ENCODE assay signal across 20 cellular contexts in genomic region chr6:38445912-38446311, GRCh38.
A peak's percentile ranks its signal among the peaks of the same experiment; 100 is the strongest.
DNase-seq lines count a peak whose midpoint lies in the region; ATAC-seq, FAIRE-seq and TF ChIP-seq lines count a peak whose summit lies in the region.
"Had no signal": no experiment of that assay in that cellular context is flagged by ENCODE, and none has a peak within 500 bp of the region (broad histone marks: within the 10 kb centered on the region; RNA-seq: fewer than 3 reads in every experiment).

No MANE protein-coding gene starts in this region.

- 88% methylated on average over 2 of the region's 2 CpGs; no CpG with 5 or more reads in 1 of the 2 experiments for WGBS in endodermal cell (ENCODE audit: insufficient coverage in 1 of 2, insufficient read length in 1 of 2), 2 experiments

- H3K4me3 ChIP-seq in AG04450 (ENCODE audit: low read depth, low read length) (no peak overlapping the region), endodermal cell (ENCODE audit: low read length) (no peak overlapping the region)

- H3K4me1 Mint-ChIP-seq in endodermal cell, result peaks cover 9% of the 10 kb centered on the region

- H3K4me1 ChIP-seq in endodermal cell (ENCODE audit: control insufficient read depth, insufficient read depth, low read length), result no peaks in the 10 kb centered on the region

- peaks cover 11% of the 10 kb centered on the region for H3K27me3 Mint-ChIP-seq in endodermal cell (ENCODE audit: insufficient read depth)
- H3K27me3 Mint-ChIP-seq: CD4-positive, alpha-beta T cell; IgD-negative memory B cell had no signal

- peak; percentile 18 for FAIRE-seq in GM18507 (lab: Jason Lieb, UNC)
- FAIRE-seq: A204.1, G401.6, H1, HTR-8/SVneo had no signal

- H3K9me3 ChIP-seq in AG04450 (ENCODE audit: control insufficient read depth, insufficient read depth, low read length) (no peaks in the 10 kb centered on the region), endodermal cell (ENCODE audit: control insufficient read depth, low read length) (peaks cover 12% of the 10 kb centered on the region)
- H3K9me3 ChIP-seq: Caco-2 had no signal

- no peak overlapping the region for H3K4me3 Mint-ChIP-seq in endodermal cell
- H3K4me3 Mint-ChIP-seq: CD4-positive, alpha-beta T cell; H9; IgD-negative memory B cell had no signal

- H3K36me3 Mint-ChIP-seq in endodermal cell (ENCODE audit: low read depth), result no peaks in the 10 kb centered on the region

- DNase-seq in AG04450 (ENCODE audit: low read depth, low spot score), result no peak
- DNase-seq in GM18507 (ENCODE audit: extremely low spot score, insufficient read length, low read depth), result no peak
- DNase-seq in OCI-M1 (lab: John Stamatoyannopoulos, UW), result peak; percentile 15
- DNase-seq in myocyte (ENCODE audit: low read depth), result peak; percentile 15
- DNase-seq in endodermal cell, result no peak
- DNase-seq in NK-92 treated with Interleukin-12 subunit alpha and Interleukin-12 subunit beta, amount 100 ng/mL, for 24 hours (lab: John Stamatoyannopoulos, UW), result no peak
- DNase-seq: ACHN; AML-193; Caco-2; CD4-positive, alpha-beta T cell; H9; KBM-7 had no signal

- H3K27ac ChIP-seq in AG04450 (ENCODE audit: low read depth, low read length) (peak overlapping the region; percentile 31), endodermal cell (ENCODE audit: low read depth, low read length) (no peak overlapping the region)
- H3K27ac ChIP-seq: C4-2B had no signal

- POLR2A ChIA-PET in AG04450 (lab: Yijun Ruan, JAX), result no interaction called here

- H3K36me3 ChIP-seq in endodermal cell (ENCODE audit: control insufficient read depth, insufficient read depth, low read length), result no peaks in the 10 kb centered on the region

- CTCF ChIA-PET in AG04450 (lab: Charles Lee), result interaction anchor here (0.6 kb wide), 1 partner anchor 705 kb away, joined by 5 read pairs; no protein-coding TSS in a partner anchor

- peaks cover 9% of the 10 kb centered on the region for H3K9me3 Mint-ChIP-seq in endodermal cell
- H3K9me3 Mint-ChIP-seq: H9 had no signal

- H3K27me3 ChIP-seq in AG04450 (ENCODE audit: control insufficient read depth, insufficient read depth, low read length) (no peaks in the 10 kb centered on the region), endodermal cell (ENCODE audit: control insufficient read depth, insufficient read depth, low read length, poor library complexity, severe bottlenecking) (peaks cover 3% of the 10 kb centered on the region)

- H3K9ac ChIP-seq in endodermal cell (ENCODE audit: extremely low read depth, low read length, poor library complexity, severe bottlenecking), result no peak overlapping the region

- H3K27ac Mint-ChIP-seq in endodermal cell, result no peak overlapping the region
- H3K27ac Mint-ChIP-seq: CD4-positive, alpha-beta T cell; H9; IgD-negative memory B cell had no signal

- TF ChIP-seq CTCF in AG04450 (IDR thresholded peaks at IDR 0.05; ENCODE audit: low read depth, low read length) (no peak), endodermal cell (conservative IDR thresholded peaks at IDR 0.05) (no peak)

- ATAC-seq in HG02970 (IDR thresholded peaks at IDR 0.05; ENCODE audit: low FRiP score, unreplicated experiment) (no peak), GM19035 (IDR thresholded peaks at IDR 0.05; ENCODE audit: unreplicated experiment) (no peak)

Comparison
In these comparisons a context has a peak if more than half of its experiments do, and no peak if none do; other contexts are left out.
1. DNase-seq: peak in OCI-M1 (single experiment) and myocyte (single experiment); none in AG04450 (single experiment), GM18507 (single experiment), endodermal cell (single experiment) and NK-92 treated with Interleukin-12 subunit alpha and Interleukin-12 subunit beta, amount 100 ng/mL, for 24 hours (single experiment).